1 cellular context compared by ENCODE assay signal in genomic region chr7:43873300-43873699, GRCh38.
TF ChIP-seq lines count a peak whose summit lies in the region.

No MANE protein-coding gene starts in this region.

TF ChIP-seq in K562, 482 proteins besides CTCF, POLR2A, EP300 and RAD21 (continued from another document and continues in another):
- TF ChIP-seq ZBTB11 (CRISPR knock-in tag; IDR thresholded peaks at IDR 0.05): no peak
- TF ChIP-seq ZNF217 (CRISPR knock-in tag; IDR thresholded peaks at IDR 0.05): no peak
- no peak for TF ChIP-seq ATF4 (CRISPR knock-in tag; IDR thresholded peaks at IDR 0.05)
- no peak for TF ChIP-seq ZNF175 (CRISPR knock-in tag; IDR thresholded peaks at IDR 0.05; ENCODE audit: low read depth)
- no peak for TF ChIP-seq CHD1 (IDR thresholded peaks at IDR 0.05; ENCODE audit: low read length)
- TF ChIP-seq KAT7 (CRISPR knock-in tag; IDR thresholded peaks at IDR 0.05; ENCODE audit: borderline replicate concordance): no peak
- TF ChIP-seq ZNF778 (CRISPR knock-in tag; IDR thresholded peaks at IDR 0.05): no peak
- TF ChIP-seq KDM5B (IDR thresholded peaks at IDR 0.05; ENCODE audit: insufficient replicate concordance, low read depth, low read length): no peak
- TF ChIP-seq PTTG1 (tag; IDR thresholded peaks at IDR 0.05; ENCODE audit: low read depth): no peak
- no peak for TF ChIP-seq E2F4 (CRISPR knock-in tag; IDR thresholded peaks at IDR 0.05; ENCODE audit: low read depth)
- no peak for TF ChIP-seq PTRF (tag; IDR thresholded peaks at IDR 0.05)
- TF ChIP-seq EZH2 (IDR thresholded peaks at IDR 0.05; ENCODE audit: borderline replicate concordance, low read depth, low read length): no peak
- TF ChIP-seq RCOR1 (IDR thresholded peaks at IDR 0.05; ENCODE audit: borderline replicate concordance in 1 of 2, low read depth in 2 of 2, low read length in 2 of 2): peak in 1 of 2 experiments; percentile 29; a peak in 1 of 4 replicates
- no peak for TF ChIP-seq ATF7 (IDR thresholded peaks at IDR 0.05)
- TF ChIP-seq KDM2B (CRISPR knock-in tag; IDR thresholded peaks at IDR 0.05): no peak
- no peak for TF ChIP-seq HBP1 (CRISPR knock-in tag; IDR thresholded peaks at IDR 0.05)
- no peak for TF ChIP-seq SMARCA5 (IDR thresholded peaks at IDR 0.05)
- TF ChIP-seq TAL1 (IDR thresholded peaks at IDR 0.05): no peak
- TF ChIP-seq TAF7 (tag; IDR thresholded peaks at IDR 0.05): no peak
- TF ChIP-seq JUND (IDR thresholded peaks at IDR 0.05; ENCODE audit: borderline replicate concordance, low read depth, low read length): peak; percentile 79
- TF ChIP-seq JUND (tag; IDR thresholded peaks at IDR 0.05; ENCODE audit: borderline replicate concordance, low read depth, low read length): peak; percentile 68; the same call in 1 of the 3 replicates
- TF ChIP-seq ZNF121 (CRISPR knock-in tag; conservative IDR thresholded peaks at IDR 0.05): no peak
- no peak for TF ChIP-seq ZNF57 (CRISPR knock-in tag; IDR thresholded peaks at IDR 0.05)
- no peak for TF ChIP-seq TBP (optimal IDR thresholded peaks at IDR 0.05; ENCODE audit: low read depth, low read length)
- no peak for TF ChIP-seq RBM25 (IDR thresholded peaks at IDR 0.05; ENCODE audit: low read depth, low read length, severe bottlenecking)
- TF ChIP-seq SMC3 (conservative IDR thresholded peaks at IDR 0.05; ENCODE audit: insufficient read depth, low read depth, low read length): no peak
- no peak for TF ChIP-seq MXD1 (CRISPR knock-in tag; IDR thresholded peaks at IDR 0.05; ENCODE audit: borderline replicate concordance, poor library complexity, severe bottlenecking)
- no peak for TF ChIP-seq MED1 (CRISPR knock-in tag; IDR thresholded peaks at IDR 0.05; ENCODE audit: borderline replicate concordance)
- TF ChIP-seq ZNF224 (CRISPR knock-in tag; IDR thresholded peaks at IDR 0.05): no peak
- no peak for TF ChIP-seq ZNF133 (CRISPR knock-in tag; IDR thresholded peaks at IDR 0.05)
- TF ChIP-seq BRD9 (IDR thresholded peaks at IDR 0.05; ENCODE audit: low read depth, partially characterized antibody): no peak
- no peak for TF ChIP-seq HNRNPL (IDR thresholded peaks at IDR 0.05; ENCODE audit: low read depth, low read length)
- no peak for TF ChIP-seq RFX5 (IDR thresholded peaks at IDR 0.05; ENCODE audit: low read depth, low read length)
- no peak for TF ChIP-seq ZBTB40 (IDR thresholded peaks at IDR 0.05)
- TF ChIP-seq ZBTB40 (CRISPR knock-in tag; IDR thresholded peaks at IDR 0.05): no peak
- TF ChIP-seq FOSL1 (tag; conservative IDR thresholded peaks at IDR 0.05): peak; percentile 84
- no peak for TF ChIP-seq ZMIZ1 (IDR thresholded peaks at IDR 0.05; ENCODE audit: low read depth in 2 of 2, low read length in 2 of 2)
- no peak for TF ChIP-seq ZNF766 (CRISPR knock-in tag; conservative IDR thresholded peaks at IDR 0.05)
- TF ChIP-seq IRF2 (CRISPR knock-in tag; IDR thresholded peaks at IDR 0.05): no peak
- TF ChIP-seq ZC3H4 (CRISPR knock-in tag; IDR thresholded peaks at IDR 0.05; ENCODE audit: borderline replicate concordance): no peak
